ENCODE assay signal across 20 cellular contexts in genomic region chr10:90992462-90992861, GRCh38.
DNase-seq lines count a peak whose midpoint lies in the region; ATAC-seq and TF ChIP-seq lines count a peak whose summit lies in the region.
"Had no signal": no experiment of that assay in that cellular context is flagged by ENCODE, and none has a peak within 500 bp of the region (broad histone marks: within the 10 kb centered on the region; RNA-seq: fewer than 3 reads in every experiment).

No MANE protein-coding gene starts in this region.

- no peak overlapping the region for H3K4me3 ChIP-seq in body of pancreas
- H3K4me3 ChIP-seq: PC-9 had no signal

- no peak for TF ChIP-seq CTCF in body of pancreas (IDR thresholded peaks at IDR 0.05)

- no peaks in the 10 kb centered on the region for H3K27me3 Mint-ChIP-seq in activated naive CD8-positive, alpha-beta T cell treated with anti-CD3 and anti-CD28 coated beads, Interleukin-2, amount 50 U/mL, for 24 hours
- H3K27me3 Mint-ChIP-seq in activated naive CD8-positive, alpha-beta T cell treated with anti-CD3 and anti-CD28 coated beads for 36 hours, result no peaks in the 10 kb centered on the region
- no peaks in the 10 kb centered on the region for H3K27me3 Mint-ChIP-seq in stimulated activated naive B cell treated with anti-CD40 and anti-IgM and Interleukin-4, amounts not matched to agents 10 μg/mL and 1 μg/mL and 100 μg/mL, for 72 hours

- H3K36me3 Mint-ChIP-seq in activated naive CD8-positive, alpha-beta T cell treated with anti-CD3 and anti-CD28 coated beads, Interleukin-2, amount 50 U/mL, for 24 hours (ENCODE audit: low read depth), result no peaks in the 10 kb centered on the region
- no peaks in the 10 kb centered on the region for H3K36me3 Mint-ChIP-seq in activated naive CD8-positive, alpha-beta T cell treated with anti-CD3 and anti-CD28 coated beads for 36 hours
- peaks cover 12 to 15% of the 10 kb centered on the region in 2 donors for H3K36me3 Mint-ChIP-seq in stimulated activated naive B cell treated with anti-CD40 and anti-IgM and Interleukin-4, amounts not matched to agents 10 μg/mL and 1 μg/mL and 100 μg/mL, for 72 hours
- H3K36me3 Mint-ChIP-seq: CD14-positive monocyte had no signal

- peaks cover 12% of the 10 kb centered on the region for H3K4me1 Mint-ChIP-seq in activated naive CD8-positive, alpha-beta T cell treated with anti-CD3 and anti-CD28 coated beads, Interleukin-2, amount 50 U/mL, for 24 hours
- H3K4me1 Mint-ChIP-seq in activated naive CD8-positive, alpha-beta T cell treated with anti-CD3 and anti-CD28 coated beads for 36 hours, result peaks cover 7% of the 10 kb centered on the region
- H3K4me1 Mint-ChIP-seq in stimulated activated naive B cell treated with anti-CD40 and anti-IgM and Interleukin-4, amounts not matched to agents 10 μg/mL and 1 μg/mL and 100 μg/mL, for 72 hours, result peaks cover 29 to 55% of the 10 kb centered on the region in 2 donors

- H3K27me3 ChIP-seq in body of pancreas, result no peaks in the 10 kb centered on the region

- no peaks in the 10 kb centered on the region for H3K9me3 Mint-ChIP-seq in activated naive CD8-positive, alpha-beta T cell treated with anti-CD3 and anti-CD28 coated beads, Interleukin-2, amount 50 U/mL, for 24 hours
- H3K9me3 Mint-ChIP-seq in activated naive CD8-positive, alpha-beta T cell treated with anti-CD3 and anti-CD28 coated beads for 36 hours, result no peaks in the 10 kb centered on the region
- peaks cover 2 to 4% of the 10 kb centered on the region in 2 donors for H3K9me3 Mint-ChIP-seq in stimulated activated naive B cell treated with anti-CD40 and anti-IgM and Interleukin-4, amounts not matched to agents 10 μg/mL and 1 μg/mL and 100 μg/mL, for 72 hours

- H3K27ac Mint-ChIP-seq in activated naive CD8-positive, alpha-beta T cell treated with anti-CD3 and anti-CD28 coated beads, Interleukin-2, amount 50 U/mL, for 24 hours, result peak overlapping the region; percentile 77
- no peak overlapping the region for H3K27ac Mint-ChIP-seq in activated naive CD8-positive, alpha-beta T cell treated with anti-CD3 and anti-CD28 coated beads for 36 hours
- H3K27ac Mint-ChIP-seq in stimulated activated naive B cell treated with anti-CD40 and anti-IgM and Interleukin-4, amounts not matched to agents 10 μg/mL and 1 μg/mL and 100 μg/mL, for 72 hours, result peak overlapping the region; percentile 76
- H3K27ac Mint-ChIP-seq: CD14-positive monocyte had no signal

- no peaks in the 10 kb centered on the region for H3K9me3 ChIP-seq in KOPT-K1 (ENCODE audit: insufficient read depth, low read length, poor library complexity, severe bottlenecking)
- no peaks in the 10 kb centered on the region for H3K9me3 ChIP-seq in body of pancreas

- 55 to 62% methylated on average over 2 of the region's 2 CpGs for WGBS in body of pancreas, 2 donors

- TF ChIP-seq POLR2A in body of pancreas (IDR thresholded peaks at IDR 0.05), result no peak

- H3K4me3 Mint-ChIP-seq in activated naive CD8-positive, alpha-beta T cell treated with anti-CD3 and anti-CD28 coated beads, Interleukin-2, amount 50 U/mL, for 24 hours, result no peak overlapping the region
- H3K4me3 Mint-ChIP-seq in activated naive CD8-positive, alpha-beta T cell treated with anti-CD3 and anti-CD28 coated beads for 36 hours, result no peak overlapping the region
- no peak overlapping the region for H3K4me3 Mint-ChIP-seq in stimulated activated naive B cell treated with anti-CD40 and anti-IgM and Interleukin-4, amounts not matched to agents 10 μg/mL and 1 μg/mL and 100 μg/mL, for 72 hours
- H3K4me3 Mint-ChIP-seq: CD14-positive monocyte had no signal

- no peaks in the 10 kb centered on the region for H3K4me1 ChIP-seq in body of pancreas

- H3K36me3 ChIP-seq in KOPT-K1 (ENCODE audit: insufficient read depth, low read length) (peaks cover 11% of the 10 kb centered on the region), body of pancreas (replicated peaks in 1 of 2; ENCODE audit: insufficient read depth in 1 of 2, low read depth in 2 of 2) (no peaks in the 10 kb centered on the region)

- H3K27ac ChIP-seq in KOPT-K1 (ENCODE audit: low read depth, low read length, poor library complexity, severe bottlenecking) (peak overlapping the region; percentile 75), body of pancreas (no peak overlapping the region)
- H3K27ac ChIP-seq: 22Rv1, PC-9, RWPE1 had no signal

- no peak for ATAC-seq in activated naive CD8-positive, alpha-beta T cell treated with anti-CD3 and anti-CD28 coated beads, Interleukin-2, amount 50 U/mL, for 24 hours
- ATAC-seq in HG02973 (IDR thresholded peaks at IDR 0.05; ENCODE audit: unreplicated experiment) (peak; percentile 38), HG02588 (IDR thresholded peaks at IDR 0.05; ENCODE audit: unreplicated experiment) (no peak), body of pancreas (no peak)
- peak; percentile 20 to 30 for ATAC-seq in stimulated activated naive B cell treated with anti-CD40 and anti-IgM and Interleukin-4, amounts not matched to agents 10 μg/mL and 1 μg/mL and 100 μg/mL, for 72 hours (replicated peaks)

- intact Hi-C loops in body of pancreas (cut with DNase I), result no loop called here

- no peak for DNase-seq in activated naive CD8-positive, alpha-beta T cell treated with anti-CD3 and anti-CD28 coated beads, Interleukin-2, amount 50 U/mL, for 24 hours
- DNase-seq in activated naive CD8-positive, alpha-beta T cell treated with anti-CD3 and anti-CD28 coated beads for 36 hours, result no peak
- no peak for DNase-seq in stimulated activated naive B cell treated with anti-CD40 and anti-IgM and Interleukin-4, amounts not matched to agents 10 μg/mL and 1 μg/mL and 100 μg/mL, for 72 hours
- no peak for DNase-seq in body of pancreas
- DNase-seq in hepatic stellate cell (ENCODE audit: low spot score), result no peak
- DNase-seq: DMS79 treated with DMSO at 0.1 percent for 48 hours, KG1, NCI-H1417, NCI-H187, NCI-H2107, NCI-H226, NCI-H524 treated with DMSO at 0.1 percent for 48 hours, PC-9, SIG-M5 had no signal

Comparison
In these comparisons a context has a peak if more than half of its experiments do, and no peak if none do; other contexts are left out.
1. ATAC-seq: peak in HG02973 (single experiment) and stimulated activated naive B cell treated with anti-CD40 and anti-IgM and Interleukin-4, amounts not matched to agents 10 μg/mL and 1 μg/mL and 100 μg/mL, for 72 hours (2 of 2); none in activated naive CD8-positive, alpha-beta T cell treated with anti-CD3 and anti-CD28 coated beads, Interleukin-2, amount 50 U/mL, for 24 hours (single experiment), HG02588 (single experiment) and body of pancreas (single experiment).